11 cellular contexts compared by ENCODE assay signal in genomic region chr12:111398530-111398929, GRCh38. TPM values are rescaled to one million over a fixed set of nuclear protein-coding genes. Genes with fewer than 3 reads are reported as not detected.
DNase-seq lines count a peak whose midpoint lies in the region; ATAC-seq, FAIRE-seq and TF ChIP-seq lines count a peak whose summit lies in the region.
"Had no signal": no experiment of that assay in that cellular context is flagged by ENCODE, and none has a peak within 500 bp of the region (broad histone marks: within the 10 kb centered on the region; RNA-seq: fewer than 3 reads in every experiment).

No MANE protein-coding gene starts in this region.

- TF ChIP-seq POLR2A in K562 (conservative IDR thresholded peaks at IDR 0.05) (no peak), testis (IDR thresholded peaks at IDR 0.05) (no peak)

- peak overlapping the region; percentile 37 for H2AFZ ChIP-seq in K562 (ENCODE audit: low read depth, low read length)

- no peaks in the 10 kb centered on the region for H3K9me1 ChIP-seq in K562 (ENCODE audit: control insufficient read depth, insufficient read depth, low read length)

- POLR2A ChIA-PET in K562 (lab: Yijun Ruan, JAX): interaction anchor here (0.5 to 1.0 kb wide), 5 partner anchors 8 to 699 kb away, joined by 3 read pairs; no protein-coding TSS in a partner anchor
- POLR2A ChIA-PET in naive thymus-derived CD4-positive, alpha-beta T cell (lab: Charles Lee): interaction anchor here (0.7 to 1.5 kb wide), 4 partner anchors 51 to 1007 kb away, joined by 3 to 9 read pairs (median 3); no protein-coding TSS in a partner anchor

- no peaks in the 10 kb centered on the region for H3K27me3 ChIP-seq in BLaER1
- no peaks in the 10 kb centered on the region for H3K27me3 ChIP-seq in K562 (ENCODE audit: control insufficient read depth in 2 of 2, insufficient read depth in 2 of 2, low read length in 2 of 2)
- no peaks in the 10 kb centered on the region for H3K27me3 ChIP-seq in naive thymus-derived CD4-positive, alpha-beta T cell (ENCODE audit: control insufficient read depth in 2 of 2, insufficient read depth in 2 of 2, low read length in 2 of 2)
- H3K27me3 ChIP-seq in testis: no peaks in the 10 kb centered on the region
- H3K27me3 ChIP-seq: ascending aorta had no signal

- no peak for ATAC-seq in K562
- no peak for ATAC-seq in naive thymus-derived CD4-positive, alpha-beta T cell
- ATAC-seq in effector memory CD8-positive, alpha-beta T cell (replicated peaks): no peak

- DNase-seq in HFFc6: no peak
- peak in 1 of 4 experiments; percentile 10 for DNase-seq in K562 (ENCODE audit: extremely low read depth in 1 of 4, low spot score in 3 of 4)
- DNase-seq in pons (ENCODE audit: low spot score): peak; percentile 56
- DNase-seq in naive thymus-derived CD4-positive, alpha-beta T cell: no peak
- DNase-seq in testis: no peak
- DNase-seq in effector memory CD8-positive, alpha-beta T cell: no peak
- no peak for DNase-seq in NCI-H2171 (lab: John Stamatoyannopoulos, UW)
- DNase-seq: cortex of kidney, NCI-H446 treated with DMSO at 0.1 percent for 48 hours had no signal

- H3K9ac ChIP-seq in BLaER1 (no peak overlapping the region), K562 (ENCODE audit: insufficient read depth in 1 of 2, low read depth in 2 of 2, low read length in 2 of 2) (peak overlapping the region in 1 of 2 experiments; percentile 2; a peak in 1 of 4 replicates)

- H3K4me2 ChIP-seq in BLaER1 (peak overlapping the region; percentile 52), K562 (ENCODE audit: insufficient read depth, low read length) (no peak overlapping the region)

- peaks cover 55% of the 10 kb centered on the region for H3K4me1 Mint-ChIP-seq in HFFc6 (ENCODE audit: low read depth)
- H3K4me1 Mint-ChIP-seq in naive thymus-derived CD4-positive, alpha-beta T cell: peaks cover 7 to 35% (median 19%) of the 10 kb centered on the region in 7 donors
- H3K4me1 Mint-ChIP-seq in effector memory CD8-positive, alpha-beta T cell (ENCODE audit: low read depth in 2 of 2): peaks cover 13 to 24% of the 10 kb centered on the region in 2 donors

- 46% methylated on average over 4 of the region's 4 CpGs for WGBS in K562 (ENCODE audit: insufficient coverage, low coverage, missing lambda C conversion rate)
- 62 to 71% methylated on average over 4 of the region's 4 CpGs for WGBS in testis, 2 donors

- no peak for TF ChIP-seq EP300 in K562 (IDR thresholded peaks at IDR 0.05; ENCODE audit: low read length)

- H3K36me3 Mint-ChIP-seq in HFFc6 (ENCODE audit: low read depth): no peaks in the 10 kb centered on the region
- no peaks in the 10 kb centered on the region for H3K36me3 Mint-ChIP-seq in naive thymus-derived CD4-positive, alpha-beta T cell
- peaks cover 14% of the 10 kb centered on the region for H3K36me3 Mint-ChIP-seq in effector memory CD8-positive, alpha-beta T cell (ENCODE audit: insufficient read depth)

- H3K27me3 Mint-ChIP-seq in HFFc6 (ENCODE audit: insufficient read depth): peaks cover 2% of the 10 kb centered on the region
- no peaks in the 10 kb centered on the region for H3K27me3 Mint-ChIP-seq in naive thymus-derived CD4-positive, alpha-beta T cell
- no peaks in the 10 kb centered on the region for H3K27me3 Mint-ChIP-seq in effector memory CD8-positive, alpha-beta T cell

- FAIRE-seq in K562 (lab: Jason Lieb, UNC): peak; percentile 49

- H3K9me3 ChIP-seq in BLaER1: no peaks in the 10 kb centered on the region
- H3K9me3 ChIP-seq in K562 (replicated peaks; ENCODE audit: control insufficient read depth, insufficient read depth, low read depth, low read length): no peaks in the 10 kb centered on the region
- H3K9me3 ChIP-seq in naive thymus-derived CD4-positive, alpha-beta T cell (ENCODE audit: control insufficient read depth in 2 of 3, low read length in 3 of 3): no peaks in the 10 kb centered on the region
- H3K9me3 ChIP-seq in testis: no peaks in the 10 kb centered on the region
- H3K9me3 ChIP-seq: ascending aorta had no signal

- CTCF ChIA-PET in K562 (lab: Yijun Ruan, JAX; ENCODE audit: low intra/inter-chr PET ratio): interaction anchor here (3.0 kb wide), 1 partner anchor 53 kb away, joined by 54 read pairs; no protein-coding TSS in a partner anchor
- CTCF ChIA-PET in naive thymus-derived CD4-positive, alpha-beta T cell (lab: Charles Lee): interaction anchor here (0.7 to 13.9 kb wide), 9 partner anchors 14 to 185 kb away, joined by 3 to 462 read pairs (median 4); no protein-coding TSS in a partner anchor

- intact Hi-C loops in K562 (cut with micrococcal nuclease): loop anchor here (5.0 kb wide), 1 partner anchor 66 kb away; no protein-coding TSS in a partner anchor
- intact Hi-C loops in naive thymus-derived CD4-positive, alpha-beta T cell (cut with micrococcal nuclease): no loop called here
- intact Hi-C loops in testis (cut with DNase I; ENCODE audit: low total_unique reads): loop anchor here (5.0 kb wide), 1 partner anchor 49 kb away; no protein-coding TSS in a partner anchor

- 0 out of 2 replicates have a peak overlapping the region, but pooled peaks have one; percentile 1 for H3K27ac ChIP-seq in BLaER1
- peak overlapping the region; percentile 12; the same call in 1 of the 3 replicates for H3K27ac ChIP-seq in K562 (ENCODE audit: extremely low read depth, low read depth, low read length)
- no peak overlapping the region for H3K27ac ChIP-seq in naive thymus-derived CD4-positive, alpha-beta T cell (ENCODE audit: low read depth, low read length)
- H3K27ac ChIP-seq in testis: peak overlapping the region in 1 of 2 donors; percentile 36

- H3K4me1 ChIP-seq in BLaER1 (peaks cover 51% of the 10 kb centered on the region), K562 (replicated peaks in 1 of 2; ENCODE audit: control insufficient read depth in 2 of 2, insufficient read depth in 2 of 2, low read length in 2 of 2) (peaks cover 30 to 37% of the 10 kb centered on the region in 2 experiments; a peak in 4 of 5 replicates), testis (peaks cover 6% of the 10 kb centered on the region)
- peaks cover 4 to 9% of the 10 kb centered on the region in 2 donors for H3K4me1 ChIP-seq in naive thymus-derived CD4-positive, alpha-beta T cell (ENCODE audit: control insufficient read depth in 2 of 2, insufficient read depth in 2 of 2, low read length in 2 of 2)
- H3K4me1 ChIP-seq: ascending aorta had no signal

- in situ Hi-C loops in K562 (cut with MboI): no loop called here

- H3K9me3 Mint-ChIP-seq in HFFc6: no peaks in the 10 kb centered on the region
- H3K9me3 Mint-ChIP-seq in naive thymus-derived CD4-positive, alpha-beta T cell: no peaks in the 10 kb centered on the region
- H3K9me3 Mint-ChIP-seq in effector memory CD8-positive, alpha-beta T cell: no peaks in the 10 kb centered on the region

- no TSS peak for BruUV-seq in K562 (replicated peaks; lab: Mats Ljungman, UMichigan)

- TF ChIP-seq CTCF in HFFc6 (IDR thresholded peaks at IDR 0.05): no peak
- no peak for TF ChIP-seq CTCF in K562 (IDR thresholded peaks at IDR 0.05 in 2 of 3, conservative IDR thresholded peaks at IDR 0.05 in 1 of 3; ENCODE audit: insufficient read depth in 2 of 3, low read depth in 1 of 3, low read length in 3 of 3)
- no peak for TF ChIP-seq CTCF in testis (IDR thresholded peaks at IDR 0.05)

- H3K36me3 ChIP-seq in BLaER1 (no peaks in the 10 kb centered on the region), K562 (ENCODE audit: control insufficient read depth, insufficient read depth, low read length) (no peaks in the 10 kb centered on the region), testis (ENCODE audit: low read depth, missing control alignments) (no peaks in the 10 kb centered on the region)
- no peaks in the 10 kb centered on the region for H3K36me3 ChIP-seq in naive thymus-derived CD4-positive, alpha-beta T cell (ENCODE audit: control insufficient read depth in 2 of 3, insufficient read depth in 3 of 3, low read length in 3 of 3)
- H3K36me3 ChIP-seq: ascending aorta had no signal

- no peak overlapping the region for H3K4me3 Mint-ChIP-seq in HFFc6
- H3K4me3 Mint-ChIP-seq in naive thymus-derived CD4-positive, alpha-beta T cell: peak overlapping the region in 1 of 10 donors; percentile 16
- H3K4me3 Mint-ChIP-seq in effector memory CD8-positive, alpha-beta T cell: no peak overlapping the region

- peak overlapping the region; percentile 86 for H3K27ac Mint-ChIP-seq in HFFc6
- peak overlapping the region in 1 of 9 donors; percentile 39 for H3K27ac Mint-ChIP-seq in naive thymus-derived CD4-positive, alpha-beta T cell
- H3K27ac Mint-ChIP-seq in effector memory CD8-positive, alpha-beta T cell: no peak overlapping the region

- H3K79me2 ChIP-seq in K562 (ENCODE audit: control insufficient read depth, insufficient read depth, low read length): no peaks in the 10 kb centered on the region

- no peak for TF ChIP-seq RAD21 in K562 (CRISPR knock-in tag; conservative IDR thresholded peaks at IDR 0.05 in 1 of 2, IDR thresholded peaks at IDR 0.05 in 1 of 2)

- H3K4me3 ChIP-seq in BLaER1 (no peak overlapping the region), K562 (no peak overlapping the region), testis (no peak overlapping the region)
- H3K4me3 ChIP-seq in naive thymus-derived CD4-positive, alpha-beta T cell (ENCODE audit: low read length): no peak overlapping the region
- H3K4me3 ChIP-seq: ascending aorta had no signal

- H4K20me1 ChIP-seq in BLaER1 (no peaks in the 10 kb centered on the region), K562 (replicated peaks; ENCODE audit: control insufficient read depth, insufficient read depth, low read length) (no peaks in the 10 kb centered on the region)

RNA-seq across cellular contexts. Expression of gene SH2B3, which starts 7.2 kb away (rescaled TPM):
- total RNA-seq in HFFc6 (2021; fragmentation: NEBNext Ultra II Directional; extraction: Animal tissue kit (Norgen Biotek cat#: 25700)): 10 to 100 TPM; 54.0 to 80.3 (median 69.8) TPM
- total RNA-seq in K562 (2011; cell fraction: chromatin; rRNA removed; ENCODE audit: low replicate concordance): 50.2 and 69.6 TPM in 2 replicates
- 38.4 and 40.4 TPM in 2 replicates for total RNA-seq in K562 (2011; cell fraction: nucleolus; rRNA removed)
- 52.1 and 86.9 TPM in 2 replicates for total RNA-seq in K562 (2011; cell fraction: nucleoplasm; rRNA removed)
- total RNA-seq in K562 (2014; rRNA removed) (46.7 and 52.0 TPM in 2 replicates), K562 (2014; rRNA removed; fragmentation: Illumina TruSeq; extraction: Trizol) (37.4 and 46.7 TPM in 2 replicates), K562 (2015; rRNA removed; fragmentation: Illumina TruSeq; extraction: Trizol) (22.9 and 23.4 TPM in 2 replicates), K562 (2021) (63.8 and 75.3 TPM in 2 replicates), testis (10 to 100 TPM; 36.9 to 38.1 TPM)
- polyA plus RNA-seq in K562 (2011; rRNA removed) (28.2 and 32.5 TPM in 2 replicates), K562 (2014; fragmentation: Illumina TruSeq; extraction: Trizol) (59.9 and 64.4 TPM in 2 replicates), K562 (2014; fragmentation: Nextera tagmentation; extraction: Ambion mirVana) (10 to 100 TPM; 10.8 to 14.3 TPM), K562 (2014; rRNA removed) (38.6 and 41.3 TPM in 2 replicates), testis (ENCODE audit: insufficient read depth, low read depth, low replicate concordance) (22.0 TPM)
- 33.3 and 57.9 TPM in 2 replicates for polyA plus RNA-seq in K562 (2011; cell fraction: cytosol; rRNA removed)
- 25.5 and 39.5 TPM in 2 replicates for polyA plus RNA-seq in K562 (2011; cell fraction: nucleus; rRNA removed)
- polyA plus RNA-seq in K562 (2012): 29.2 and 33.2 TPM in 2 replicates
- 22.2 and 28.8 TPM in 2 replicates for polyA minus RNA-seq in K562 (2011; rRNA and poly(A)+ RNA removed)
- 40.8 and 46.0 TPM in 2 replicates for polyA minus RNA-seq in K562 (2011; cell fraction: cytosol; rRNA and poly(A)+ RNA removed)
- 10.2 and 14.4 TPM in 2 replicates for polyA minus RNA-seq in K562 (2011; cell fraction: nucleus; rRNA and poly(A)+ RNA removed)
- total RNA-seq in naive thymus-derived CD4-positive, alpha-beta T cell: 10 to 100 TPM; 18.5 to 71.4 (median 29.8) TPM
- 1 to 10 TPM; 3.5 to 7.8 TPM for polyA plus RNA-seq in naive thymus-derived CD4-positive, alpha-beta T cell

RNA-seq across cellular contexts. Expression of gene PHETA1, which starts 29.6 kb away (rescaled TPM):
- 10 to 100 TPM; 11.5 to 15.0 (median 14.0) TPM for total RNA-seq in HFFc6 (2021; fragmentation: NEBNext Ultra II Directional; extraction: Animal tissue kit (Norgen Biotek cat#: 25700))
- 4.2 and 14.8 TPM in 2 replicates for total RNA-seq in K562 (2011; cell fraction: chromatin; rRNA removed; ENCODE audit: low replicate concordance)
- total RNA-seq in K562 (2011; cell fraction: nucleolus; rRNA removed): 14.1 and 15.7 TPM in 2 replicates
- 6.2 and 8.2 TPM in 2 replicates for total RNA-seq in K562 (2011; cell fraction: nucleoplasm; rRNA removed)
- total RNA-seq in K562 (2014; rRNA removed) (6.2 and 8.0 TPM in 2 replicates), K562 (2014; rRNA removed; fragmentation: Illumina TruSeq; extraction: Trizol) (1.3 and 1.5 TPM in 2 replicates), K562 (2015; rRNA removed; fragmentation: Illumina TruSeq; extraction: Trizol) (3.0 and 3.5 TPM in 2 replicates), K562 (2021) (8.9 and 12.4 TPM in 2 replicates), testis (10 to 100 TPM; 16.1 to 27.2 TPM)
- polyA plus RNA-seq in K562 (2011; rRNA removed) (2.2 and 2.5 TPM in 2 replicates), K562 (2014; fragmentation: Illumina TruSeq; extraction: Trizol) (3.4 and 5.7 TPM in 2 replicates), K562 (2014; fragmentation: Nextera tagmentation; extraction: Ambion mirVana) (under 1 TPM; 0.03 to 0.17 TPM), K562 (2014; rRNA removed) (6.9 and 7.2 TPM in 2 replicates), testis (ENCODE audit: insufficient read depth, low read depth, low replicate concordance) (13.7 TPM)
- polyA plus RNA-seq in K562 (2011; cell fraction: cytosol; rRNA removed): 2.8 and 8.2 TPM in 2 replicates
- polyA plus RNA-seq in K562 (2011; cell fraction: nucleus; rRNA removed): 6.7 and 12.1 TPM in 2 replicates
- 6.0 and 7.5 TPM in 2 replicates for polyA plus RNA-seq in K562 (2012)
- polyA minus RNA-seq in K562 (2011; rRNA and poly(A)+ RNA removed): 0.84 and 1.5 TPM in 2 replicates
- 2.2 and 4.1 TPM in 2 replicates for polyA minus RNA-seq in K562 (2011; cell fraction: cytosol; rRNA and poly(A)+ RNA removed)
- polyA minus RNA-seq in K562 (2011; cell fraction: nucleus; rRNA and poly(A)+ RNA removed): 3.6 and 4.3 TPM in 2 replicates
- total RNA-seq in naive thymus-derived CD4-positive, alpha-beta T cell: 1 to 10 TPM; 1.2 to 6.8 (median 5.4) TPM
- under 1 TPM; 0.65 to 0.91 TPM for polyA plus RNA-seq in naive thymus-derived CD4-positive, alpha-beta T cell

Comparison
In these comparisons a context has a peak if more than half of its experiments do, and no peak if none do; other contexts are left out.
1. intact Hi-C loops: an anchor here in K562 (5.0 kb wide) and testis (5.0 kb wide); none called in naive thymus-derived CD4-positive, alpha-beta T cell.